ENCODE assay signal across 24 cellular contexts in the genomic region with DNA sequence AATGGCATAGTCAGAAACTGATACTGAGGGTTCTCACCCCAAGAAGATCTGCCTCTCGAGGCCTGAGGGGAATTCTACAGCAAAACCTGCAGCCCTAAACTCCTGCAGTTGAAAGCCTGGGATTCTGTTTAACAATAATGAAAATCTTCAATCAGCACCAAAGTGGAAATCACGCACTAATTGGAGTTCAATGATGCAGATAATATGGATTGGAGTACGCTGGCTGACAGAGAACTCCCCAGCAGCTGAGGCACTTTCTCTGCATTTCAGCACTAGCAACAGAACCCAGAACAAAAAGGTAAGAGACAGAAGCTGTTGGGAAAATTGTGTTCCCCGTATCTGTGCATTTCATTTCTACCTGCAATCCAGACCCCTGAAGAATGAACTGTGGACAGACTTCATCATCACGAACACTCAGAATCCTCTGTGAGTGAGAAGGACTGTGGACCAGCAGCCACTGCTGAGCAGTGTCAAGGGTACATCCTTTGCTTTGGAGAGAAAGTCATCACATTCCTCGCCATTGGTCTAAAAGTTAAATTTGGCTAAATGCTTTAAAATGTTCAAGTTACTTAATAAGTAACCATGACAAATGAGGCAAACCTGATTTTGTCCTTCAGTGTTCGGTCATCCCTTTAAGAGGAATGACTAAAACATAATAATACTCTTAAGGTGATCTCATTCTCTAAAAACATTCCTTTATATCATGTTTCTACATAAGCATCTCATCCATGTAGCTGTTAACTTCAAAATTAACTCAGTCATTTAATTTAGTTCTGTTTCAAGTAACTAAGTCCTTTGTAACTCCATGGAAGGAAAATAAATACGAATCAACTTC.
A peak's percentile ranks its signal among the peaks of the same experiment; 100 is the strongest.
DNase-seq lines count a peak whose midpoint lies in the region; ATAC-seq and TF ChIP-seq lines count a peak whose summit lies in the region.
"Had no signal": no experiment of that assay in that cellular context is flagged by ENCODE, and none has a peak within 500 bp of the region (broad histone marks: within the 10 kb centered on the region; RNA-seq: fewer than 3 reads in every experiment).

No MANE protein-coding gene starts in this region.

- ATAC-seq in GM18498 (IDR thresholded peaks at IDR 0.05; ENCODE audit: unreplicated experiment) = no peak
- no peak for ATAC-seq in GM18873 (IDR thresholded peaks at IDR 0.05; ENCODE audit: low FRiP score, unreplicated experiment)
- ATAC-seq: activated CD4-positive, CD25-positive, alpha-beta regulatory T cell treated with anti-CD3 and anti-CD28 coated beads, Interleukin-2, amount 50 U/mL, for 24 hours; activated naive CD8-positive, alpha-beta T cell treated with anti-CD3 and anti-CD28 coated beads, Interleukin-2, amount 50 U/mL, for 24 hours had no signal

- H3K9me3 ChIP-seq in subcutaneous abdominal adipose tissue (ENCODE audit: control insufficient read depth in 5 of 5, low read length in 5 of 5) = peaks cover 0 to 25% (median 7%) of the 10 kb centered on the region in 5 donors
- H3K9me3 ChIP-seq: Peyer's patch had no signal

- DNase-seq in NCI-H2171 treated with DMSO at 0.1 percent for 48 hours (lab: John Stamatoyannopoulos, UW) (peak; percentile 18), NCI-H2171 (lab: John Stamatoyannopoulos, UW) (no peak), epithelial cell of proximal tubule (ENCODE audit: low read depth) (peak; percentile 15), myocyte (ENCODE audit: low read depth) (peak; percentile 26), NCI-H226 (no peak)
- DNase-seq: activated gamma-delta T cell treated with Interleukin-2 at 50 U/mL for 16 hours; activated naive CD8-positive, alpha-beta T cell treated with anti-CD3 and anti-CD28 coated beads, Interleukin-2, amount 50 U/mL, for 24 hours; dermis blood vessel endothelial cell; DMS53; GDM1; NCI-H146; NCI-H524 treated with DMSO at 0.1 percent for 48 hours; nephron progenitor cell; Peyer's patch; substantia nigra; T-helper 1 cell; upper lobe of left lung had no signal

- H3K27ac ChIP-seq in subcutaneous abdominal adipose tissue (ENCODE audit: low read depth, low read length) = peak overlapping the region; percentile 68
- H3K27ac ChIP-seq: 22Rv1, hepatocyte, KMS-11, Peyer's patch, upper lobe of left lung had no signal

- H3K4me1 ChIP-seq in subcutaneous abdominal adipose tissue (ENCODE audit: control insufficient read depth in 5 of 5, insufficient read depth in 5 of 5, low read length in 5 of 5) = peaks cover 2 to 18% (median 12%) of the 10 kb centered on the region in 5 donors
- H3K4me1 ChIP-seq: Peyer's patch, upper lobe of left lung had no signal

- H3K36me3 ChIP-seq in subcutaneous abdominal adipose tissue (ENCODE audit: control insufficient read depth in 5 of 5, insufficient read depth in 5 of 5, low read length in 5 of 5) = no peaks in the 10 kb centered on the region
- H3K36me3 ChIP-seq: Peyer's patch, upper lobe of left lung had no signal

- H3K4me3 ChIP-seq in epithelial cell of proximal tubule (ENCODE audit: low read depth, low read length) = no peak overlapping the region
- no peak overlapping the region for H3K4me3 ChIP-seq in subcutaneous abdominal adipose tissue (ENCODE audit: low read depth in 1 of 5, low read length in 5 of 5)
- H3K4me3 ChIP-seq: hepatocyte, Peyer's patch, upper lobe of left lung had no signal

- no peak for TF ChIP-seq CTCF in epithelial cell of proximal tubule (conservative IDR thresholded peaks at IDR 0.05; ENCODE audit: low read depth, low read length)

- H3K27me3 ChIP-seq in subcutaneous abdominal adipose tissue (ENCODE audit: control insufficient read depth in 5 of 5, insufficient read depth in 4 of 5, low read length in 5 of 5) = no peaks in the 10 kb centered on the region
- H3K27me3 ChIP-seq: hepatocyte, Peyer's patch, upper lobe of left lung had no signal

- H3K9ac ChIP-seq in subcutaneous abdominal adipose tissue (ENCODE audit: low read length in 5 of 5) = no peak overlapping the region
- H3K9ac ChIP-seq: KMS-11 had no signal

Comparison
In these comparisons a context has a peak if more than half of its experiments do, and no peak if none do; other contexts are left out.
1. DNase-seq: peak in NCI-H2171 treated with DMSO at 0.1 percent for 48 hours (single experiment), epithelial cell of proximal tubule (single experiment) and myocyte (single experiment); none in NCI-H2171 (single experiment) and NCI-H226 (single experiment).